In genomic region chr15:26722621-26723160, GRCh38 we compare ENCODE assay signal across 16 cellular contexts. TPM values are rescaled to one million over a fixed set of nuclear protein-coding genes. Genes with fewer than 3 reads are reported as not detected.
"Had no signal": no experiment of that assay in that cellular context is flagged by ENCODE, and none has a peak within 500 bp of the region (broad histone marks: within the 10 kb centered on the region; RNA-seq: fewer than 3 reads in every experiment).

No MANE protein-coding gene starts in this region.

- H3K36me3 ChIP-seq: heart left ventricle, ovary had no signal

- H3K4me1 ChIP-seq: heart left ventricle, testis had no signal

- DNase-seq: activated CD4-positive, alpha-beta memory T cell treated with anti-CD3 and anti-CD28 coated beads, Interleukin-2, amount 10 ng/mL, durations not matched to agents 7 days and 5 days; activated CD4-positive, alpha-beta T cell treated with anti-CD3 and anti-CD28 coated beads for 36 hours; activated gamma-delta T cell; activated naive CD8-positive, alpha-beta T cell treated with anti-CD3 and anti-CD28 coated beads, Interleukin-2, amount 10 ng/mL, durations not matched to agents 7 days and 5 days; activated T-cell treated with anti-CD3 and anti-CD28 coated beads, Interleukin-2, amount 50 U/mL, for 48 hours; foreskin melanocyte; heart left ventricle; kidney; left ventricle myocardium superior; ovary; stimulated activated CD4-positive, alpha-beta T cell treated with anti-CD3 and anti-CD28 coated beads, Interleukin-15, amount 100 ng/mL, for 24 hours; stimulated activated CD4-positive, alpha-beta T cell treated with anti-CD3 and anti-CD28 coated beads, Interleukin-4, amount 100 ng/mL, for 24 hours; stimulated activated naive CD8-positive, alpha-beta T cell treated with anti-CD3 and anti-CD28 coated beads, Interleukin-15, amount 100 ng/mL, for 72 hours; T-helper 9 cell; testis had no signal

- H3K4me3 ChIP-seq: heart left ventricle, ovary, testis had no signal

- H3K27ac ChIP-seq: heart left ventricle, ovary, testis had no signal

- H3K27me3 ChIP-seq: heart left ventricle, ovary, testis had no signal

- H3K9me3 ChIP-seq: heart left ventricle, ovary, testis had no signal

RNA-seq across cellular contexts. Expression of gene GABRB3, which starts 50.2 kb away (rescaled TPM):
- total RNA-seq: activated CD4-positive, alpha-beta memory T cell treated with anti-CD3 and anti-CD28 coated beads, Interleukin-2, amount 10 ng/mL, durations not matched to agents 7 days and 5 days; activated CD4-positive, alpha-beta T cell treated with anti-CD3 and anti-CD28 coated beads for 36 hours; activated naive CD8-positive, alpha-beta T cell treated with anti-CD3 and anti-CD28 coated beads, Interleukin-2, amount 10 ng/mL, durations not matched to agents 7 days and 5 days; myocyte had no signal
